In genomic region chr19:32350492-32350891, GRCh38 we compare ENCODE assay signal across 11 cellular contexts. TPM values are rescaled to one million over a fixed set of nuclear protein-coding genes. Genes with fewer than 3 reads are reported as not detected.
DNase-seq lines count a peak whose midpoint lies in the region; ATAC-seq and TF ChIP-seq lines count a peak whose summit lies in the region.
"Had no signal": no experiment of that assay in that cellular context is flagged by ENCODE, and none has a peak within 500 bp of the region (broad histone marks: within the 10 kb centered on the region; RNA-seq: fewer than 3 reads in every experiment).

No MANE protein-coding gene starts in this region.

- H3K36me3 Mint-ChIP-seq in brain (peaks cover 65% of the 10 kb centered on the region), natural killer cell (peaks cover 34% of the 10 kb centered on the region)

- H3K4me1 Mint-ChIP-seq in brain: peaks cover 53% of the 10 kb centered on the region
- peaks cover 68 to 76% of the 10 kb centered on the region in 2 donors for H3K4me1 Mint-ChIP-seq in natural killer cell

- H3K27ac Mint-ChIP-seq in brain (peak overlapping the region in 4 of 5 experiments; percentile 22 to 80 (median 47)), natural killer cell (peak overlapping the region; percentile 45 to 79)

- H3K4me3 Mint-ChIP-seq in brain: peak overlapping the region in 2 of 5 experiments; percentile 52 to 72
- H3K4me3 Mint-ChIP-seq in natural killer cell: peak overlapping the region; percentile 31

- no peak for TF ChIP-seq CTCF in brain (conservative IDR thresholded peaks at IDR 0.05)
- no peak for TF ChIP-seq CTCF in natural killer cell (IDR thresholded peaks at IDR 0.05)

- ATAC-seq in natural killer cell: no peak

- DNase-seq in CD1c-positive myeloid dendritic cell (ENCODE audit: extremely low spot score): peak; percentile 43
- DNase-seq in HuH-7.5 (ENCODE audit: low spot score): peak; percentile 57
- DNase-seq in natural killer cell: no peak
- no peak for DNase-seq in DMS153 (lab: John Stamatoyannopoulos, UW)
- no peak for DNase-seq in HPDE6-E6E7 (ENCODE audit: extremely low spot score)
- no peak for DNase-seq in NCI-H1436 treated with DMSO at 0.1 percent for 48 hours (lab: John Stamatoyannopoulos, UW)
- DNase-seq in NCI-H526 treated with DMSO at 0.1 percent for 48 hours (lab: John Stamatoyannopoulos, UW): no peak
- DNase-seq: effector memory CD4-positive, alpha-beta T cell; hypothalamus; KG1 had no signal

- intact Hi-C loops in natural killer cell (cut with micrococcal nuclease): no loop called here

- peaks cover 8% of the 10 kb centered on the region for H3K27me3 Mint-ChIP-seq in brain
- no peaks in the 10 kb centered on the region for H3K27me3 Mint-ChIP-seq in natural killer cell (ENCODE audit: low read depth in 2 of 2)

- H3K9me3 Mint-ChIP-seq in brain (no peaks in the 10 kb centered on the region), natural killer cell (no peaks in the 10 kb centered on the region)

RNA-seq across cellular contexts. Expression of gene ZNF507, which starts 5.1 kb away (rescaled TPM):
- polyA plus RNA-seq in brain (ENCODE audit: insufficient read depth, low read depth, low replicate concordance): 16.7 TPM
- total RNA-seq in natural killer cell: 10 to 100 TPM; 27.9 to 34.6 (median 29.1) TPM

RNA-seq across cellular contexts. Expression of gene DPY19L3, which starts 55.1 kb away (rescaled TPM):
- polyA plus RNA-seq in brain (ENCODE audit: insufficient read depth, low read depth, low replicate concordance): 25.4 TPM
- total RNA-seq in natural killer cell: 10 to 100 TPM; 26.7 to 28.1 (median 27.6) TPM

Comparison
In these comparisons a context has a peak if more than half of its experiments do, and no peak if none do; other contexts are left out.
1. DNase-seq: peak in CD1c-positive myeloid dendritic cell (single experiment) and HuH-7.5 (single experiment); none in natural killer cell (single experiment), DMS153 (single experiment), HPDE6-E6E7 (single experiment), NCI-H1436 treated with DMSO at 0.1 percent for 48 hours (single experiment) and NCI-H526 treated with DMSO at 0.1 percent for 48 hours (single experiment).